11 cellular contexts compared by ENCODE assay signal in genomic region chr4:101597204-101597603, GRCh38.
DNase-seq lines count a peak whose midpoint lies in the region; ATAC-seq and TF ChIP-seq lines count a peak whose summit lies in the region.
"Had no signal": no experiment of that assay in that cellular context is flagged by ENCODE, and none has a peak within 500 bp of the region (broad histone marks: within the 10 kb centered on the region; RNA-seq: fewer than 3 reads in every experiment).

No MANE protein-coding gene starts in this region.

- TF ChIP-seq CTCF in sigmoid colon (IDR thresholded peaks at IDR 0.05): no peak

- TF ChIP-seq POLR2A in sigmoid colon (IDR thresholded peaks at IDR 0.05): no peak

- H3K36me3 ChIP-seq in sigmoid colon: no peaks in the 10 kb centered on the region

- intact Hi-C loops in activated CD4-positive, alpha-beta T cell treated with anti-CD3 and anti-CD28 coated beads for 36 hours (cut with DNase I, micrococcal nuclease): loop anchor here (1.0 to 5.0 kb wide), 3 partner anchors 250 to 428 kb away; partner anchors contain the start of gene PPP3CA (in 1 of the 2)
- intact Hi-C loops in sigmoid colon (cut with DNase I): no loop called here

- TF ChIP-seq EP300 in sigmoid colon (IDR thresholded peaks at IDR 0.05): no peak

- POLR2A ChIA-PET in activated CD4-positive, alpha-beta T cell treated with anti-CD3 and anti-CD28 coated beads for 36 hours (lab: Charles Lee): no interaction called here
- POLR2A ChIA-PET in activated CD4-positive, alpha-beta T cell treated with anti-CD3 and anti-CD28 coated beads, Interleukin-2, amount 10 ng/mL, durations not matched to agents 7 days and 5 days (lab: Charles Lee): no interaction called here

- H3K36me3 Mint-ChIP-seq in activated CD4-positive, alpha-beta T cell treated with anti-CD3 and anti-CD28 coated beads for 36 hours (ENCODE audit: low read depth): no peaks in the 10 kb centered on the region
- H3K36me3 Mint-ChIP-seq in activated CD4-positive, alpha-beta T cell treated with anti-CD3 and anti-CD28 coated beads, Interleukin-2, amount 10 ng/mL, durations not matched to agents 7 days and 5 days (ENCODE audit: low read depth): no peaks in the 10 kb centered on the region
- H3K36me3 Mint-ChIP-seq: activated naive CD8-positive, alpha-beta T cell; IgD-negative memory B cell had no signal

- H3K27me3 ChIP-seq in sigmoid colon: no peaks in the 10 kb centered on the region

- peaks cover 0 to 2% (median 0%) of the 10 kb centered on the region in 4 donors for H3K9me3 ChIP-seq in sigmoid colon

- no peak overlapping the region for H3K27ac Mint-ChIP-seq in activated CD4-positive, alpha-beta T cell treated with anti-CD3 and anti-CD28 coated beads for 36 hours
- no peak overlapping the region for H3K27ac Mint-ChIP-seq in activated CD4-positive, alpha-beta T cell treated with anti-CD3 and anti-CD28 coated beads, Interleukin-2, amount 10 ng/mL, durations not matched to agents 7 days and 5 days
- H3K27ac Mint-ChIP-seq: activated naive CD8-positive, alpha-beta T cell had no signal

- H3K4me3 ChIP-seq in sigmoid colon: no peak overlapping the region

- ATAC-seq in activated CD4-positive, alpha-beta T cell treated with anti-CD3 and anti-CD28 coated beads for 36 hours: no peak
- peak; percentile 32 for ATAC-seq in HG02884 (IDR thresholded peaks at IDR 0.05; ENCODE audit: unreplicated experiment)

- DNase-seq in activated CD4-positive, alpha-beta T cell treated with anti-CD3 and anti-CD28 coated beads for 36 hours: peak; percentile 39
- DNase-seq in activated CD4-positive, alpha-beta T cell treated with anti-CD3 and anti-CD28 coated beads for 1 hour: no peak
- peak; percentile 40 for DNase-seq in activated CD4-positive, alpha-beta T cell treated with anti-CD3 and anti-CD28 coated beads, Interleukin-2, amount 10 ng/mL, durations not matched to agents 7 days and 5 days
- DNase-seq in pulmonary artery endothelial cell (ENCODE audit: low read depth, low spot score) (peak; percentile 0), SIG-M5 treated with dmso at 0.1 percent for 504 hours (lab: John Stamatoyannopoulos, UW; ENCODE audit: unreplicated experiment) (no peak), GF-D8 (lab: John Stamatoyannopoulos, UW) (no peak), sigmoid colon (no peak)
- DNase-seq: substantia nigra had no signal

- CTCF ChIA-PET in activated CD4-positive, alpha-beta T cell treated with anti-CD3 and anti-CD28 coated beads for 36 hours (lab: Charles Lee): interaction anchor here (0.7 to 1.0 kb wide), 3 partner anchors 134 to 426 kb away, joined by 3 read pairs; no protein-coding TSS in a partner anchor
- CTCF ChIA-PET in activated CD4-positive, alpha-beta T cell treated with anti-CD3 and anti-CD28 coated beads, Interleukin-2, amount 10 ng/mL, durations not matched to agents 7 days and 5 days (lab: Charles Lee): interaction anchor here (0.8 to 1.0 kb wide), 2 partner anchors 156 to 426 kb away, joined by 3 to 5 read pairs; no protein-coding TSS in a partner anchor

- H3K4me3 Mint-ChIP-seq in activated CD4-positive, alpha-beta T cell treated with anti-CD3 and anti-CD28 coated beads for 36 hours: no peak overlapping the region
- H3K4me3 Mint-ChIP-seq in activated CD4-positive, alpha-beta T cell treated with anti-CD3 and anti-CD28 coated beads, Interleukin-2, amount 10 ng/mL, durations not matched to agents 7 days and 5 days: no peak overlapping the region
- H3K4me3 Mint-ChIP-seq: activated naive CD8-positive, alpha-beta T cell had no signal

- H3K27me3 Mint-ChIP-seq in activated CD4-positive, alpha-beta T cell treated with anti-CD3 and anti-CD28 coated beads for 36 hours: no peaks in the 10 kb centered on the region
- peaks cover 2% of the 10 kb centered on the region for H3K27me3 Mint-ChIP-seq in activated CD4-positive, alpha-beta T cell treated with anti-CD3 and anti-CD28 coated beads, Interleukin-2, amount 10 ng/mL, durations not matched to agents 7 days and 5 days
- H3K27me3 Mint-ChIP-seq: IgD-negative memory B cell had no signal

- H3K4me1 ChIP-seq in sigmoid colon: no peaks in the 10 kb centered on the region

- no peak overlapping the region for H3K27ac ChIP-seq in sigmoid colon

- WGBS in sigmoid colon, 2 donors: 89 to 95% methylated on average over 2 of the region's 2 CpGs

- no peaks in the 10 kb centered on the region for H3K9me3 Mint-ChIP-seq in activated CD4-positive, alpha-beta T cell treated with anti-CD3 and anti-CD28 coated beads for 36 hours (ENCODE audit: low read depth)
- no peaks in the 10 kb centered on the region for H3K9me3 Mint-ChIP-seq in activated CD4-positive, alpha-beta T cell treated with anti-CD3 and anti-CD28 coated beads, Interleukin-2, amount 10 ng/mL, durations not matched to agents 7 days and 5 days
- H3K9me3 Mint-ChIP-seq: IgD-negative memory B cell had no signal

- H3K4me1 Mint-ChIP-seq in activated CD4-positive, alpha-beta T cell treated with anti-CD3 and anti-CD28 coated beads for 36 hours: no peaks in the 10 kb centered on the region
- no peaks in the 10 kb centered on the region for H3K4me1 Mint-ChIP-seq in activated CD4-positive, alpha-beta T cell treated with anti-CD3 and anti-CD28 coated beads, Interleukin-2, amount 10 ng/mL, durations not matched to agents 7 days and 5 days

Comparison
In these comparisons a context has a peak if more than half of its experiments do, and no peak if none do; other contexts are left out.
1. DNase-seq: peak in activated CD4-positive, alpha-beta T cell treated with anti-CD3 and anti-CD28 coated beads for 36 hours (single experiment), activated CD4-positive, alpha-beta T cell treated with anti-CD3 and anti-CD28 coated beads, Interleukin-2, amount 10 ng/mL, durations not matched to agents 7 days and 5 days (single experiment) and pulmonary artery endothelial cell (single experiment); none in activated CD4-positive, alpha-beta T cell treated with anti-CD3 and anti-CD28 coated beads for 1 hour (single experiment), SIG-M5 treated with dmso at 0.1 percent for 504 hours (single experiment), GF-D8 (single experiment) and sigmoid colon (single experiment).